ENCODE assay signal across 35 cellular contexts in the genomic region with DNA sequence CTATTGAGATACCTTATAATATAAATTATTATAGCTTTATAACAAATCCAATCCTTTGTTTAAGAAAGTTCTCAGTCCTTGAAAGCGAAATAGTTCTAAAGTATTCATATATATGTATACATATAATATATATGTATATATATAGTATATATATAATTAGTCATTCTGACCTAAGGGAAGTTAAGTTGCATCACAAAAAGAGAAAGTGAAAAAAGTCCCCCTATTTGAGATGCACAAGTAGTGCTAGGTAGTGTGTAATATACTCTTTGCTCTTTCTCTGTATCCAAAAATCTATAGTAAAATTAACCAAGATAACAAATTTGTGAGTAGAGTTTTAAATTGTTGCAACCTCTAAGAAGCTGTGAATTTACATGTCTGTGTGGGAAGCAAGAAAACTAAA. TPM values are rescaled to one million over a fixed set of nuclear protein-coding genes. Genes with fewer than 3 reads are reported as not detected.
DNase-seq lines count a peak whose midpoint lies in the region; ATAC-seq, FAIRE-seq and TF ChIP-seq lines count a peak whose summit lies in the region.
"Had no signal": no experiment of that assay in that cellular context is flagged by ENCODE, and none has a peak within 500 bp of the region (broad histone marks: within the 10 kb centered on the region; RNA-seq: fewer than 3 reads in every experiment).

No MANE protein-coding gene starts in this region.

- no peaks in the 10 kb centered on the region for H3K27me3 ChIP-seq in bronchial epithelial cell (ENCODE audit: control insufficient read depth, insufficient read depth, low read length)
- H3K27me3 ChIP-seq: breast epithelium, MG63, pancreas, right atrium auricular region, SJSA1, spleen had no signal

- ATAC-seq in GM18517 (IDR thresholded peaks at IDR 0.05; ENCODE audit: unreplicated experiment) (peak; percentile 26), GM21390 (IDR thresholded peaks at IDR 0.05; ENCODE audit: unreplicated experiment) (peak; percentile 41), HG03159 (IDR thresholded peaks at IDR 0.05; ENCODE audit: unreplicated experiment) (peak; percentile 31), HG03039 (IDR thresholded peaks at IDR 0.05; ENCODE audit: unreplicated experiment) (no peak)
- ATAC-seq: activated CD8-positive, alpha-beta memory T cell treated with anti-CD3 and anti-CD28 coated beads, Interleukin-2, amount 10 ng/mL, durations not matched to agents 7 days and 5 days; activated T-cell treated with anti-CD3 and anti-CD28 coated beads, Interleukin-2, amount 50 U/mL, for 72 hours; esophagus mucosa; mucosa of descending colon; pancreas had no signal

- H3K36me3 ChIP-seq in bronchial epithelial cell (ENCODE audit: control insufficient read depth, insufficient read depth, low read length): no peaks in the 10 kb centered on the region
- H3K36me3 ChIP-seq: breast epithelium, MG63, pancreas, right atrium auricular region, SJSA1, spleen, thoracic aorta had no signal

- no peak for TF ChIP-seq CTCF in bronchial epithelial cell (IDR thresholded peaks at IDR 0.05; ENCODE audit: insufficient read depth, low read length, severe bottlenecking)
- no peak for TF ChIP-seq CTCF in GM20000 (IDR thresholded peaks at IDR 0.05; ENCODE audit: extremely low read depth, missing control alignments)
- TF ChIP-seq CTCF in foreskin fibroblast (IDR thresholded peaks at IDR 0.05; ENCODE audit: low read depth, low read length): no peak

- DNase-seq in bronchial epithelial cell (ENCODE audit: low read depth): peak; percentile 20
- no peak for DNase-seq in GM20000 (ENCODE audit: low spot score)
- no peak for DNase-seq in foreskin fibroblast
- DNase-seq: activated CD4-positive, alpha-beta T cell treated with anti-CD3 and anti-CD28 coated beads for 4 hours; activated CD8-positive, alpha-beta memory T cell treated with anti-CD3 and anti-CD28 coated beads, Interleukin-2, amount 10 ng/mL, durations not matched to agents 7 days and 5 days; activated naive CD4-positive, alpha-beta T cell treated with anti-CD3 and anti-CD28 coated beads for 36 hours; activated T-cell treated with anti-CD3 and anti-CD28 coated beads, Interleukin-2, amount 50 U/mL, for 72 hours; Calu3; DND-41; hypothalamus; MG63; mucosa of descending colon; NCI-H146; NCI-H2171 treated with DMSO at 0.1 percent for 48 hours; NCI-H524 treated with DMSO at 0.1 percent for 48 hours; nephron progenitor cell; pancreas; spleen; stimulated activated CD4-positive, alpha-beta T cell treated with anti-CD3 and anti-CD28 coated beads, Interleukin-4, amount 100 ng/mL, for 1 hour; stimulated activated naive B cell treated with anti-CD40 and anti-IgM and Interleukin-4, amounts not matched to agents 10 μg/mL and 1 μg/mL and 100 μg/mL, for 72 hours; T-helper 1 cell had no signal

- H3K4me3 ChIP-seq in bronchial epithelial cell (ENCODE audit: low read depth, low read length): no peak overlapping the region
- no peak overlapping the region for H3K4me3 ChIP-seq in foreskin fibroblast (ENCODE audit: low read depth in 1 of 2, low read length in 2 of 2)
- H3K4me3 ChIP-seq: breast epithelium, coronary artery, MG63, mucosa of descending colon, pancreas, right atrium auricular region, SJSA1, spleen, thoracic aorta had no signal

- no peak for FAIRE-seq in bronchial epithelial cell (lab: Jason Lieb, UNC)
- FAIRE-seq: frontal cortex, keratinocyte, pancreas had no signal

RNA-seq across cellular contexts. Expression of gene IFIT1B, which starts 13.3 kb away (rescaled TPM):
- not detected in 2 replicates for total RNA-seq in bronchial epithelial cell
- total RNA-seq: activated naive CD4-positive, alpha-beta T cell treated with anti-CD3 and anti-CD28 coated beads for 36 hours; activated T-cell treated with anti-CD3 and anti-CD28 coated beads, Interleukin-2, amount 50 U/mL, for 72 hours; breast epithelium; Calu3; esophagus mucosa; lower leg skin; mucosa of descending colon; pancreas; RPMI7951; SJSA1; thoracic aorta had no signal

RNA-seq across cellular contexts. Expression of gene IFIT1, which starts 27.9 kb away (rescaled TPM):
- 0.26 TPM in 2 replicates for total RNA-seq in bronchial epithelial cell

RNA-seq across cellular contexts. Expression of gene IFIT3, which starts 36.7 kb away (rescaled TPM):
- total RNA-seq in bronchial epithelial cell: 0.13 and 0.26 TPM in 2 replicates

RNA-seq across cellular contexts. Expression of gene IFIT5, which starts 49.8 kb away (rescaled TPM):
- total RNA-seq in bronchial epithelial cell: 3.1 and 5.3 TPM in 2 replicates
